Comparison of ENCODE assay signal across 8 cellular contexts in the genomic region with DNA sequence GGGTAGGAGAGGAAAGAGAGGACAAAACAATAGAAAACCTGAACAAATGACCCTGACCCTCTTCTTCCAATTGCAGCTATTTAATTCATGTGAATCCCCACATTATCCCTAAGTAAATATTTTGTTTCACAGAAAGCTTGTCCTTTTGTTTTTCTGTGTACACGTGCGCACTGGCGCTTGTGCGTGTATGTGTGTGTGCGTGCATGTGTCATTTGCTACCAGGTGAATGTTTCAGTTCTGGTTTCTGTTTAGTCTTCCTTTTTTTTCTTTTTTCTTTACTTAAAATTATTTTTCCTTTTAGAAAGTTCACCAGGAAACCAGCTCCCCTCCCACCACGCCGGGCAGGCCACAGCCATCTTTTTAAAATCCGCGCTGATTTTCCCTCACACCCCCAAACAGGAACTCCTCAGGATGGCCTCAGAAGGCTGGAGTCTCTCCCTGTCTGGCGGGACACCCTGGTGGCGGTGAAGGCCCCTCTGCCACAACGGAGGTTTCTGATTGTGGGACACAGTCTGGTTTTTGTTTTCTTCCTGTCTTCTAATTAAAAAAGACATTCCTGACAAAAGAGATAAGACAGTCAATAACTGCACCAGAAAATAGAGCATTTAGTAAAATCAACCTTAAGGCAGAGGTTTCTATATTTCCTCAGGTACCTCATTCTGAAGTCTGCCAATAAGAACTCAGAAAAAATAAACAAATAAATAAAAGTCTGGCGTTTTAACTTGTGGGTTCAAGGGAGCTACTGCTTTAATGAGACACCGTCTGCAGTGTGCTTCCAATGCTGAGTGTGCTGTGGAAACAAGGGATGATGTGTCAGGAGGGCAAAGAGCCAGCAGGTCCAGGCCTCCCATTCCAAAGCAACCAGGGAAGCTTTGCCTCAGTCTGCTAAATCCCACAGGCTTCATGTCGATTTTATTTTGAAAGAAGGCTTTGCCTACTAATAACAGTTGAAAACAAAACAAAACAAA.
A peak's percentile ranks its signal among the peaks of the same experiment; 100 is the strongest.
DNase-seq lines count a peak whose midpoint lies in the region; ATAC-seq and TF ChIP-seq lines count a peak whose summit lies in the region.

No MANE protein-coding gene starts in this region.

- H3K4me3 ChIP-seq in astrocyte of the spinal cord (ENCODE audit: low read depth, low read length): no peak overlapping the region

- in situ Hi-C loops in astrocyte of the spinal cord (cut with HindIII; ENCODE audit: low sequenced_read_pairs): no loop called here

- TF ChIP-seq CTCF in astrocyte of the spinal cord (IDR thresholded peaks at IDR 0.05; ENCODE audit: low read depth, low read length): no peak

- peak; percentile 65 for ATAC-seq in GM18909 (IDR thresholded peaks at IDR 0.05; ENCODE audit: poor library complexity, unreplicated experiment)
- ATAC-seq in HG03135 (IDR thresholded peaks at IDR 0.05; ENCODE audit: unreplicated experiment): peak; percentile 66

- peak; percentile 88 for DNase-seq in AG08395 (ENCODE audit: low spot score)
- DNase-seq in astrocyte of the spinal cord (ENCODE audit: low read depth, low spot score): peak; percentile 69
- DNase-seq in stimulated activated CD4-positive, alpha-beta T cell treated with anti-CD3 and anti-CD28 coated beads, Interleukin-15, amount 100 ng/mL, for 24 hours: no peak
- DNase-seq in NCI-H2196 treated with DMSO at 0.1 percent for 48 hours (lab: John Stamatoyannopoulos, UW; ENCODE audit: unreplicated experiment): no peak
- no peak for DNase-seq in NCI-H1694 treated with DMSO at 0.1 percent for 48 hours (lab: John Stamatoyannopoulos, UW)
- DNase-seq in GM19240 (ENCODE audit: insufficient read length, low spot score): no peak

Comparison
In these comparisons a context has a peak if more than half of its experiments do, and no peak if none do; other contexts are left out.
1. DNase-seq: peak in AG08395 (single experiment) and astrocyte of the spinal cord (single experiment); none in stimulated activated CD4-positive, alpha-beta T cell treated with anti-CD3 and anti-CD28 coated beads, Interleukin-15, amount 100 ng/mL, for 24 hours (single experiment), NCI-H2196 treated with DMSO at 0.1 percent for 48 hours (single experiment), NCI-H1694 treated with DMSO at 0.1 percent for 48 hours (single experiment) and GM19240 (single experiment).